29 cellular contexts compared by ENCODE assay signal in the genomic region with DNA sequence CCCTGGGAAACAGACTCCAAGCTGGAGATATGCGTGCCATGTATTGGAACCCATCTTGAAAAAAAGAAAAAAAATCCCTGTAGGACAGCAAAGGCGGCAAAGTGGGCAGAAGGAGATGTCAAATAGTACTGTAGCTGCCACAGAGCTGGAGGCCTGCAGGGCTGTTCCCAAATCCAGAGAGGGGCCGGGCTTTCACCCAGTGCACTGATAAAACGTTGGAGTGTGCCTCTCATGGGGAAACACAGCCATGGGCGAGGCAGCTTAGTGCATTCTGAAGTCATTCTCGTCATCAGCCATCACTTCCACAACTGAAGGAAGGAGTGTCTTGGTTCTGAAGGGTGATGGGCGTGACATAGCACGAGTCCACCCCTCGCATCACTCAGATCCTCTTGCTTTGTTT. TPM values are rescaled to one million over a fixed set of nuclear protein-coding genes. Genes with fewer than 3 reads are reported as not detected.
"Had no signal": no experiment of that assay in that cellular context is flagged by ENCODE, and none has a peak within 500 bp of the region (broad histone marks: within the 10 kb centered on the region; RNA-seq: fewer than 3 reads in every experiment).

No MANE protein-coding gene starts in this region.

- H3K9me3 Mint-ChIP-seq: activated CD4-positive, alpha-beta memory T cell treated with anti-CD3 and anti-CD28 coated beads, Interleukin-2, amount 10 ng/mL, durations not matched to agents 7 days and 5 days; activated CD4-positive, alpha-beta T cell treated with anti-CD3 and anti-CD28 coated beads, Interleukin-2, amount 10 ng/mL, durations not matched to agents 7 days and 5 days; activated naive CD4-positive, alpha-beta T cell treated with anti-CD3 and anti-CD28 coated beads, Interleukin-2, amount 10 ng/mL, durations not matched to agents 7 days and 5 days; activated naive CD4-positive, alpha-beta T cell treated with anti-CD3 and anti-CD28 coated beads, Interleukin-2, amount 50 U/mL, for 72 hours; activated T-helper 1 cell treated with anti-CD3 and anti-CD28 coated beads, Interleukin-12 subunit alpha, Interleukin-12 subunit beta, Interleukin-2, Interleukin-4 antibody, amounts not matched to agents 30 ng/mL and 10 ng/mL and 1 ng/mL, durations not matched to agents 14 hours and 24 hours and 36 hours; activated T-helper 2 cell treated with anti-CD3 and anti-CD28 coated beads, Interferon-gamma antibody, Interleukin-2, Interleukin-4, amounts not matched to agents 10 μg/mL and 5 μg/mL and 100 μg/mL, durations not matched to agents 14 hours and 24 hours and 36 hours had no signal

- H3K36me3 Mint-ChIP-seq: activated naive CD4-positive, alpha-beta T cell treated with anti-CD3 and anti-CD28 coated beads, Interleukin-2, amount 10 ng/mL, durations not matched to agents 7 days and 5 days; activated naive CD4-positive, alpha-beta T cell treated with anti-CD3 and anti-CD28 coated beads, Interleukin-2, amount 50 U/mL, for 72 hours had no signal

- H3K4me1 Mint-ChIP-seq: activated CD4-positive, alpha-beta memory T cell treated with anti-CD3 and anti-CD28 coated beads, Interleukin-2, amount 10 ng/mL, durations not matched to agents 7 days and 5 days; activated CD4-positive, alpha-beta T cell treated with anti-CD3 and anti-CD28 coated beads, Interleukin-2, amount 10 ng/mL, durations not matched to agents 7 days and 5 days; activated naive CD4-positive, alpha-beta T cell treated with anti-CD3 and anti-CD28 coated beads, Interleukin-2, amount 10 ng/mL, durations not matched to agents 7 days and 5 days had no signal

- H3K27me3 Mint-ChIP-seq: activated naive CD4-positive, alpha-beta T cell treated with anti-CD3 and anti-CD28 coated beads, Interleukin-2, amount 10 ng/mL, durations not matched to agents 7 days and 5 days had no signal

- H3K36me3 ChIP-seq: brain microvascular endothelial cell, colonic mucosa, esophagus squamous epithelium, gastroesophageal sphincter had no signal

- H3K4me3 Mint-ChIP-seq: activated CD4-positive, alpha-beta memory T cell treated with anti-CD3 and anti-CD28 coated beads, Interleukin-2, amount 10 ng/mL, durations not matched to agents 7 days and 5 days; activated CD4-positive, alpha-beta T cell treated with anti-CD3 and anti-CD28 coated beads, Interleukin-2, amount 10 ng/mL, durations not matched to agents 7 days and 5 days; activated naive CD4-positive, alpha-beta T cell treated with anti-CD3 and anti-CD28 coated beads, Interleukin-2, amount 10 ng/mL, durations not matched to agents 7 days and 5 days; activated T-helper 1 cell treated with anti-CD3 and anti-CD28 coated beads, Interleukin-12 subunit alpha, Interleukin-12 subunit beta, Interleukin-2, Interleukin-4 antibody, amounts not matched to agents 30 ng/mL and 10 ng/mL and 1 ng/mL, durations not matched to agents 14 hours and 24 hours and 36 hours had no signal

- H3K4me3 ChIP-seq: colonic mucosa, esophagus squamous epithelium, gastroesophageal sphincter had no signal

- ATAC-seq: activated naive CD4-positive, alpha-beta T cell treated with anti-CD3 and anti-CD28 coated beads, Interleukin-2, amount 50 U/mL, for 72 hours; gastroesophageal sphincter had no signal

- H3K27ac ChIP-seq: brain microvascular endothelial cell, colonic mucosa, epithelial cell of prostate, esophagus squamous epithelium, gastroesophageal sphincter had no signal

- H3K27me3 ChIP-seq: brain microvascular endothelial cell, colonic mucosa, esophagus squamous epithelium, gastroesophageal sphincter had no signal

- H3K9me3 ChIP-seq: colonic mucosa, esophagus squamous epithelium, gastroesophageal sphincter had no signal

- DNase-seq: activated CD4-positive, alpha-beta memory T cell treated with anti-CD3 and anti-CD28 coated beads, Interleukin-2, amount 10 ng/mL, durations not matched to agents 7 days and 5 days; activated CD4-positive, alpha-beta T cell treated with anti-CD3 and anti-CD28 coated beads for 4 hours; activated CD4-positive, alpha-beta T cell treated with anti-CD3 and anti-CD28 coated beads, Interleukin-2, amount 10 ng/mL, durations not matched to agents 7 days and 5 days; activated CD4-positive, alpha-beta T cell treated with anti-CD3 and anti-CD28 coated beads, Interleukin-2, amount 50 U/mL, for 4 hours; activated CD4-positive, CD25-positive, alpha-beta regulatory T cell; activated CD4-positive, CD25-positive, alpha-beta regulatory T cell treated with anti-CD3 and anti-CD28 coated beads, Interleukin-2, amount 50 U/mL, for 72 hours; activated CD8-positive, alpha-beta memory T cell treated with anti-CD3 and anti-CD28 coated beads, Interleukin-2, amount 50 U/mL, for 48 hours; activated effector memory CD4-positive, alpha-beta T cell treated with anti-CD3 and anti-CD28 coated beads, Interleukin-2, amount 50 U/mL, for 16 hours; activated naive CD4-positive, alpha-beta T cell treated with anti-CD3 and anti-CD28 coated beads, Interleukin-2, amount 10 ng/mL, durations not matched to agents 7 days and 5 days; activated T-cell treated with anti-CD3 and anti-CD28 coated beads, Interleukin-2, amount 50 U/mL, for 48 hours; amniotic stem cell; anterior cingulate cortex; brain microvascular endothelial cell; caudate nucleus; colonic mucosa; effector CD8-positive, alpha-beta T cell; esophagus squamous epithelium; foreskin melanocyte; T-helper 2 cell had no signal

- H3K27ac Mint-ChIP-seq: activated CD4-positive, alpha-beta memory T cell treated with anti-CD3 and anti-CD28 coated beads, Interleukin-2, amount 10 ng/mL, durations not matched to agents 7 days and 5 days; activated CD4-positive, alpha-beta T cell treated with anti-CD3 and anti-CD28 coated beads, Interleukin-2, amount 10 ng/mL, durations not matched to agents 7 days and 5 days; activated naive CD4-positive, alpha-beta T cell treated with anti-CD3 and anti-CD28 coated beads, Interleukin-2, amount 10 ng/mL, durations not matched to agents 7 days and 5 days; activated naive CD4-positive, alpha-beta T cell treated with anti-CD3 and anti-CD28 coated beads, Interleukin-2, amount 50 U/mL, for 72 hours; activated T-helper 1 cell treated with anti-CD3 and anti-CD28 coated beads, Interleukin-12 subunit alpha, Interleukin-12 subunit beta, Interleukin-2, Interleukin-4 antibody, amounts not matched to agents 30 ng/mL and 10 ng/mL and 1 ng/mL, durations not matched to agents 14 hours and 24 hours and 36 hours; activated T-helper 2 cell treated with anti-CD3 and anti-CD28 coated beads, Interferon-gamma antibody, Interleukin-2, Interleukin-4, amounts not matched to agents 10 μg/mL and 5 μg/mL and 100 μg/mL, durations not matched to agents 14 hours and 24 hours and 36 hours had no signal

- H3K4me1 ChIP-seq: colonic mucosa, esophagus squamous epithelium, gastroesophageal sphincter had no signal

RNA-seq across cellular contexts. Expression of gene SGCG, which starts 4.8 kb away (rescaled TPM):
- total RNA-seq: activated CD4-positive, alpha-beta memory T cell treated with anti-CD3 and anti-CD28 coated beads, Interleukin-2, amount 10 ng/mL, durations not matched to agents 7 days and 5 days; activated CD4-positive, alpha-beta T cell treated with anti-CD3 and anti-CD28 coated beads, Interleukin-2, amount 10 ng/mL, durations not matched to agents 7 days and 5 days; activated naive CD4-positive, alpha-beta T cell treated with anti-CD3 and anti-CD28 coated beads, Interleukin-2, amount 50 U/mL, for 72 hours; activated T-helper 1 cell treated with anti-CD3 and anti-CD28 coated beads, Interleukin-12 subunit alpha, Interleukin-12 subunit beta, Interleukin-2, Interleukin-4 antibody, amounts not matched to agents 30 ng/mL and 10 ng/mL and 1 ng/mL, durations not matched to agents 14 hours and 24 hours and 36 hours; activated T-helper 2 cell treated with anti-CD3 and anti-CD28 coated beads, Interferon-gamma antibody, Interleukin-2, Interleukin-4, amounts not matched to agents 10 μg/mL and 5 μg/mL and 100 μg/mL, durations not matched to agents 14 hours and 24 hours and 36 hours; dermis microvascular lymphatic vessel endothelial cell; endothelial cell of umbilical vein; fibroblast of villous mesenchyme; glomerular endothelial cell; T-helper 1 cell treated with Interleukin-12 subunit alpha and Interleukin-12 subunit beta and Interleukin-4 antibody, amounts not matched to agents 30 ng/mL and 1 ng/mL, for 36 hours had no signal
